8 cellular contexts compared by ENCODE assay signal in the genomic region with DNA sequence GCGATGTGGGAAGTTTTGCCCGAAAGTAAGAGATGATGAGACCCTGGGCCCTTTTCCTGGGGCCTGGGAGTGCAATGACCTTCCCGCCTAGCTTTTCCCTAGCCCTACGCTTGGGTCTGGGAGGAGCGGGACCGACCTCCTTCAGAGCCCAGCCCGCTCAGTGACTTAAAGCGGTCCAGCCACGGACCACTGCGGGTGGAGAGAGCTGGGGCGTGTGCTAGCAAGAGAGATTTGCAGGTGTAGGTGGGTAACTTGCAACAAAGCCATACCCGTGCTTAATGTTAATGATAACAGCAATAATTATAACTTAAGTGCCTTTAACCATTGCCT. TPM values are rescaled to one million over a fixed set of nuclear protein-coding genes. Genes with fewer than 3 reads are reported as not detected.
A peak's percentile ranks its signal among the peaks of the same experiment; 100 is the strongest.
DNase-seq lines count a peak whose midpoint lies in the region; ATAC-seq and TF ChIP-seq lines count a peak whose summit lies in the region.

No MANE protein-coding gene starts in this region.

- H3K4me2 ChIP-seq in GM23338 = peak overlapping the region; percentile 69

- peak overlapping the region; percentile 88 for H3K27ac Mint-ChIP-seq in GM23338

- peak overlapping the region; percentile 85 for H3K4me3 Mint-ChIP-seq in GM23338

- DNase-seq in GM23338 (ENCODE audit: low spot score) (no peak), NCI-H510A treated with DMSO at 0.1 percent for 48 hours (lab: John Stamatoyannopoulos, UW) (peak; percentile 26), epithelial cell of proximal tubule (ENCODE audit: low read depth) (no peak), omental fat pad (ENCODE audit: low spot score) (no peak), retina (no peak), Ammon's horn (ENCODE audit: low spot score) (no peak), NCI-H446 (lab: John Stamatoyannopoulos, UW) (no peak)

- peaks cover 28% of the 10 kb centered on the region for H3K79me2 ChIP-seq in GM23338 (replicated peaks; ENCODE audit: insufficient read depth)

- no peaks in the 10 kb centered on the region for H3K9me3 Mint-ChIP-seq in GM23338

- TF ChIP-seq CTCF in GM23338 (conservative IDR thresholded peaks at IDR 0.05; ENCODE audit: low read depth in 2 of 2) (no peak), epithelial cell of proximal tubule (conservative IDR thresholded peaks at IDR 0.05; ENCODE audit: low read depth, low read length) (no peak), omental fat pad (IDR thresholded peaks at IDR 0.05) (no peak)

- H3F3A ChIP-seq in GM23338 (replicated peaks; ENCODE audit: low read depth) = 0 out of 2 replicates have a peak, but pooled peaks cover 3% of the 10 kb centered on the region

- ATAC-seq in GM18498 (IDR thresholded peaks at IDR 0.05; ENCODE audit: unreplicated experiment) = peak; percentile 34
- no peak for ATAC-seq in GM23338
- peak; percentile 39 for ATAC-seq in omental fat pad (ENCODE audit: low FRiP score)

- H3K36me3 Mint-ChIP-seq in GM23338 (ENCODE audit: low read depth) = no peaks in the 10 kb centered on the region; the same call in 2 of the 3 replicates

- H2AFZ ChIP-seq in GM23338 = peak overlapping the region; percentile 74; the same call in 1 of the 2 replicates

- peaks cover 8% of the 10 kb centered on the region; the same call in 1 of the 2 replicates for H3K4me1 ChIP-seq in GM23338 (ENCODE audit: insufficient read depth)

- peaks cover 13% of the 10 kb centered on the region for H3K4me1 Mint-ChIP-seq in GM23338

- peak overlapping the region; percentile 90 for H3K4me3 ChIP-seq in GM23338
- peak overlapping the region; percentile 73 for H3K4me3 ChIP-seq in epithelial cell of proximal tubule (ENCODE audit: low read depth, low read length)

- H3K36me3 ChIP-seq in GM23338 (ENCODE audit: insufficient read depth) = no peaks in the 10 kb centered on the region

- peaks cover 10% of the 10 kb centered on the region for H3K27me3 Mint-ChIP-seq in GM23338 (ENCODE audit: insufficient read depth, low read depth, poor library complexity)

- H3K27me3 ChIP-seq in GM23338 (ENCODE audit: insufficient read depth) = peaks cover 7% of the 10 kb centered on the region; the same call in 1 of the 2 replicates

- H3K9me2 ChIP-seq in GM23338 (ENCODE audit: insufficient read depth) = no peaks in the 10 kb centered on the region

- no peak overlapping the region for H3K27ac ChIP-seq in GM23338 (ENCODE audit: low read depth)

- peaks cover 5% of the 10 kb centered on the region; the same call in 1 of the 2 replicates for H4K20me1 ChIP-seq in GM23338 (replicated peaks; ENCODE audit: insufficient read depth)

TF ChIP-seq in GM23338, 12 proteins besides CTCF, POLR2A, EP300 and RAD21:
- TF ChIP-seq, protein P1, sequence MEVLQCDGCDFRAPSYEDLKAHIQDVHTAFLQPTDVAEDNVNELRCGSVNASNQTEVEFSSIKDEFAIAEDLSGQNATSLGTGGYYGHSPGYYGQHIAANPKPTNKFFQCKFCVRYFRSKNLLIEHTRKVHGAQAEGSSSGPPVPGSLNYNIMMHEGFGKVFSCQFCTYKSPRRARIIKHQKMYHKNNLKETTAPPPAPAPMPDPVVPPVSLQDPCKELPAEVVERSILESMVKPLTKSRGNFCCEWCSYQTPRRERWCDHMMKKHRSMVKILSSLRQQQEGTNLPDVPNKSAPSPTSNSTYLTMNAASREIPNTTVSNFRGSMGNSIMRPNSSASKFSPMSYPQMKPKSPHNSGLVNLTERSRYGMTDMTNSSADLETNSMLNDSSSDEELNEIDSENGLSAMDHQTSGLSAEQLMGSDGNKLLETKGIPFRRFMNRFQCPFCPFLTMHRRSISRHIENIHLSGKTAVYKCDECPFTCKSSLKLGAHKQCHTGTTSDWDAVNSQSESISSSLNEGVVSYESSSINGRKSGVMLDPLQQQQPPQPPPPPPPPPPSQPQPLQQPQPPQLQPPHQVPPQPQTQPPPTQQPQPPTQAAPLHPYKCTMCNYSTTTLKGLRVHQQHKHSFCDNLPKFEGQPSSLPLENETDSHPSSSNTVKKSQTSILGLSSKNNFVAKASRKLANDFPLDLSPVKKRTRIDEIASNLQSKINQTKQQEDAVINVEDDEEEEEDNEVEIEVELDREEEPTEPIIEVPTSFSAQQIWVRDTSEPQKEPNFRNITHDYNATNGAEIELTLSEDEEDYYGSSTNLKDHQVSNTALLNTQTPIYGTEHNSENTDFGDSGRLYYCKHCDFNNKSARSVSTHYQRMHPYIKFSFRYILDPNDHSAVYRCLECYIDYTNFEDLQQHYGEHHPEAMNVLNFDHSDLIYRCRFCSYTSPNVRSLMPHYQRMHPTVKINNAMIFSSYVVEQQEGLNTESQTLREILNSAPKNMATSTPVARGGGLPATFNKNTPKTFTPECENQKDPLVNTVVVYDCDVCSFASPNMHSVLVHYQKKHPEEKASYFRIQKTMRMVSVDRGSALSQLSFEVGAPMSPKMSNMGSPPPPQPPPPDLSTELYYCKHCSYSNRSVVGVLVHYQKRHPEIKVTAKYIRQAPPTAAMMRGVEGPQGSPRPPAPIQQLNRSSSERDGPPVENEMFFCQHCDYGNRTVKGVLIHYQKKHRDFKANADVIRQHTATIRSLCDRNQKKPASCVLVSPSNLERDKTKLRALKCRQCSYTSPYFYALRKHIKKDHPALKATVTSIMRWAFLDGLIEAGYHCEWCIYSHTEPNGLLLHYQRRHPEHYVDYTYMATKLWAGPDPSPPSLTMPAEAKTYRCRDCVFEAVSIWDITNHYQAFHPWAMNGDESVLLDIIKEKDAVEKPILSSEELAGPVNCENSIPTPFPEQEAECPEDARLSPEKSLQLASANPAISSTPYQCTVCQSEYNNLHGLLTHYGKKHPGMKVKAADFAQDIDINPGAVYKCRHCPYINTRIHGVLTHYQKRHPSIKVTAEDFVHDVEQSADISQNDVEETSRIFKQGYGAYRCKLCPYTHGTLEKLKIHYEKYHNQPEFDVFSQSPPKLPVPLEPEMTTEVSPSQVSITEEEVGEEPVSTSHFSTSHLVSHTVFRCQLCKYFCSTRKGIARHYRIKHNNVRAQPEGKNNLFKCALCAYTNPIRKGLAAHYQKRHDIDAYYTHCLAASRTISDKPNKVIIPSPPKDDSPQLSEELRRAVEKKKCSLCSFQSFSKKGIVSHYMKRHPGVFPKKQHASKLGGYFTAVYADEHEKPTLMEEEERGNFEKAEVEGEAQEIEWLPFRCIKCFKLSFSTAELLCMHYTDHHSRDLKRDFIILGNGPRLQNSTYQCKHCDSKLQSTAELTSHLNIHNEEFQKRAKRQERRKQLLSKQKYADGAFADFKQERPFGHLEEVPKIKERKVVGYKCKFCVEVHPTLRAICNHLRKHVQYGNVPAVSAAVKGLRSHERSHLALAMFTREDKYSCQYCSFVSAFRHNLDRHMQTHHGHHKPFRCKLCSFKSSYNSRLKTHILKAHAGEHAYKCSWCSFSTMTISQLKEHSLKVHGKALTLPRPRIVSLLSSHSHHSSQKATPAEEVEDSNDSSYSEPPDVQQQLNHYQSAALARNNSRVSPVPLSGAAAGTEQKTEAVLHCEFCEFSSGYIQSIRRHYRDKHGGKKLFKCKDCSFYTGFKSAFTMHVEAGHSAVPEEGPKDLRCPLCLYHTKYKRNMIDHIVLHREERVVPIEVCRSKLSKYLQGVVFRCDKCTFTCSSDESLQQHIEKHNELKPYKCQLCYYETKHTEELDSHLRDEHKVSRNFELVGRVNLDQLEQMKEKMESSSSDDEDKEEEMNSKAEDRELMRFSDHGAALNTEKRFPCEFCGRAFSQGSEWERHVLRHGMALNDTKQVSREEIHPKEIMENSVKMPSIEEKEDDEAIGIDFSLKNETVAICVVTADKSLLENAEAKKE (CRISPR knock-in tag; IDR thresholded peaks at IDR 0.05) = no peak
- no peak for TF ChIP-seq EZH2phosphoT487 (IDR thresholded peaks at IDR 0.05; ENCODE audit: unreplicated experiment)
- TF ChIP-seq, protein P2, sequence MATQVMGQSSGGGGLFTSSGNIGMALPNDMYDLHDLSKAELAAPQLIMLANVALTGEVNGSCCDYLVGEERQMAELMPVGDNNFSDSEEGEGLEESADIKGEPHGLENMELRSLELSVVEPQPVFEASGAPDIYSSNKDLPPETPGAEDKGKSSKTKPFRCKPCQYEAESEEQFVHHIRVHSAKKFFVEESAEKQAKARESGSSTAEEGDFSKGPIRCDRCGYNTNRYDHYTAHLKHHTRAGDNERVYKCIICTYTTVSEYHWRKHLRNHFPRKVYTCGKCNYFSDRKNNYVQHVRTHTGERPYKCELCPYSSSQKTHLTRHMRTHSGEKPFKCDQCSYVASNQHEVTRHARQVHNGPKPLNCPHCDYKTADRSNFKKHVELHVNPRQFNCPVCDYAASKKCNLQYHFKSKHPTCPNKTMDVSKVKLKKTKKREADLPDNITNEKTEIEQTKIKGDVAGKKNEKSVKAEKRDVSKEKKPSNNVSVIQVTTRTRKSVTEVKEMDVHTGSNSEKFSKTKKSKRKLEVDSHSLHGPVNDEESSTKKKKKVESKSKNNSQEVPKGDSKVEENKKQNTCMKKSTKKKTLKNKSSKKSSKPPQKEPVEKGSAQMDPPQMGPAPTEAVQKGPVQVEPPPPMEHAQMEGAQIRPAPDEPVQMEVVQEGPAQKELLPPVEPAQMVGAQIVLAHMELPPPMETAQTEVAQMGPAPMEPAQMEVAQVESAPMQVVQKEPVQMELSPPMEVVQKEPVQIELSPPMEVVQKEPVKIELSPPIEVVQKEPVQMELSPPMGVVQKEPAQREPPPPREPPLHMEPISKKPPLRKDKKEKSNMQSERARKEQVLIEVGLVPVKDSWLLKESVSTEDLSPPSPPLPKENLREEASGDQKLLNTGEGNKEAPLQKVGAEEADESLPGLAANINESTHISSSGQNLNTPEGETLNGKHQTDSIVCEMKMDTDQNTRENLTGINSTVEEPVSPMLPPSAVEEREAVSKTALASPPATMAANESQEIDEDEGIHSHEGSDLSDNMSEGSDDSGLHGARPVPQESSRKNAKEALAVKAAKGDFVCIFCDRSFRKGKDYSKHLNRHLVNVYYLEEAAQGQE (IDR thresholded peaks at IDR 0.05; ENCODE audit: unreplicated experiment) = no peak
- no peak for TF ChIP-seq CREB1 (CRISPR knock-in tag; IDR thresholded peaks at IDR 0.05; ENCODE audit: low read depth)
- TF ChIP-seq JUNB (IDR thresholded peaks at IDR 0.05; ENCODE audit: unreplicated experiment) = peak; percentile 22

RNA-seq across cellular contexts. Expression of a gene that starts 0.5 kb away (rescaled TPM):
- total RNA-seq in GM23338 (2014; rRNA removed; shearing (Covaris generic)) = 20.2 and 22.6 TPM in 2 replicates
- 12.1 and 15.0 TPM in 2 replicates for polyA plus RNA-seq in GM23338 (2016; fragmentation: Nextera tagmentation; extraction: Ambion mirVana)
- 1.2 and 2.1 TPM in 2 replicates for total RNA-seq in epithelial cell of proximal tubule
- total RNA-seq in omental fat pad = 10 to 100 TPM in 3 of 4 donors, 1 to 10 TPM in 1; 6.1 to 27.1 (median 11.3) TPM
